ENCODE assay signal across 25 cellular contexts in the genomic region with DNA sequence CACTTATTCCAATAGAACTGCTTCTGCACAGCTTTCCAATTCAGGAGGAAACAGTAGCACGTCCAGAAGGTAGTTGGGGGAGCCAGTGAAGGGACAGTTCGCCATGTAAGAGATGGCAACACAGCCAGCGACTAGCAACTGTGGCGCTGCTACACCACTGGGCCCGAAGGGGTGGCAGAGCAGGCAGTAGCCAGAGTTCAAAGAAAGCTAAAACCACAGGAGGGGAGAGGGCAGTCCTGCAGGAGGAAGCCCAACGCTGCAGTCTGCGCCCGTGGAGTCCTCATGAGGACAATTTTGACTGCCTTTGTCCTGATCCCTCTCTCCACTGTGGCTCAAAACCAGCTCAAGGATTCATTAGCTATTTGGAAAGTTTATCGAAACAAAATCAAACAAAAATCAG.
"Had no signal": no experiment of that assay in that cellular context is flagged by ENCODE, and none has a peak within 500 bp of the region (broad histone marks: within the 10 kb centered on the region; RNA-seq: fewer than 3 reads in every experiment).

No MANE protein-coding gene starts in this region.

- H3K4me1 ChIP-seq: prostate gland, right atrium auricular region, transverse colon, vagina had no signal

- H3K36me3 Mint-ChIP-seq: memory B cell, mesothelial cell of epicardium had no signal

- H3K9me3 ChIP-seq: prostate gland, right atrium auricular region, suprapubic skin, transverse colon, upper lobe of right lung, vagina had no signal

- H3K4me3 ChIP-seq: lung, prostate gland, right atrium auricular region, smooth muscle cell, suprapubic skin, transverse colon, upper lobe of right lung, vagina had no signal

- H3K27ac ChIP-seq: prostate gland, right atrium auricular region, suprapubic skin, transverse colon, upper lobe of right lung, vagina had no signal

- H3K9me3 Mint-ChIP-seq: effector memory CD8-positive, alpha-beta T cell; memory B cell; mesothelial cell of epicardium; nephron had no signal

- DNase-seq: cortex of kidney; effector memory CD8-positive, alpha-beta T cell; hypothalamus; naive thymus-derived CD4-positive, alpha-beta T cell; nucleus accumbens; stimulated activated CD4-positive, alpha-beta T cell treated with anti-CD3 and anti-CD28 coated beads, Interleukin-12 subunit alpha, Interleukin-12 subunit beta, amount 100 ng/mL, for 4 hours; stimulated activated CD4-positive, alpha-beta T cell treated with anti-CD3 and anti-CD28 coated beads, Interleukin-1b, Interleukin-23, amount 100 ng/mL, for 48 hours; stimulated activated CD4-positive, alpha-beta T cell treated with anti-CD3 and anti-CD28 coated beads, Interleukin-4, amount 100 ng/mL, for 1 hour; stimulated activated CD8-positive, alpha-beta memory T cell treated with anti-CD3 and anti-CD28 coated beads, Interleukin-4, amount 100 ng/mL, for 48 hours; stimulated activated naive CD4-positive, alpha-beta T cell; stimulated activated naive CD8-positive, alpha-beta T cell treated with anti-CD3 and anti-CD28 coated beads, Interleukin-15, amount 100 ng/mL, for 72 hours; transverse colon; upper lobe of right lung had no signal

- FAIRE-seq: frontal cortex, keratinocyte had no signal

- H3K4me1 Mint-ChIP-seq: memory B cell, mesothelial cell of epicardium had no signal

- H3K27me3 Mint-ChIP-seq: effector memory CD8-positive, alpha-beta T cell; memory B cell; stimulated activated naive CD8-positive, alpha-beta T cell treated with anti-CD3 and anti-CD28 coated beads, Interleukin-15, amount 100 ng/mL, for 72 hours had no signal

- H3K27ac Mint-ChIP-seq: effector memory CD8-positive, alpha-beta T cell; memory B cell; mesothelial cell of epicardium; naive thymus-derived CD4-positive, alpha-beta T cell; nephron; stimulated activated naive CD8-positive, alpha-beta T cell treated with anti-CD3 and anti-CD28 coated beads, Interleukin-15, amount 100 ng/mL, for 72 hours had no signal

- ATAC-seq: effector memory CD8-positive, alpha-beta T cell; naive thymus-derived CD4-positive, alpha-beta T cell; sciatic nerve; stimulated activated naive CD8-positive, alpha-beta T cell treated with anti-CD3 and anti-CD28 coated beads, Interleukin-15, amount 100 ng/mL, for 72 hours; upper lobe of right lung had no signal

- H3K4me3 Mint-ChIP-seq: effector memory CD8-positive, alpha-beta T cell; memory B cell; mesothelial cell of epicardium; naive thymus-derived CD4-positive, alpha-beta T cell; nephron; stimulated activated naive CD8-positive, alpha-beta T cell treated with anti-CD3 and anti-CD28 coated beads, Interleukin-15, amount 100 ng/mL, for 72 hours had no signal

- H3K27me3 ChIP-seq: right atrium auricular region, suprapubic skin, transverse colon, upper lobe of right lung, vagina had no signal

- H3K36me3 ChIP-seq: prostate gland, right atrium auricular region, suprapubic skin, transverse colon, upper lobe of right lung, vagina had no signal

- H3K4me2 ChIP-seq: smooth muscle cell had no signal
